11 cellular contexts compared by ENCODE assay signal in genomic region chr1:219220945-219221344, GRCh38. TPM values are rescaled to one million over a fixed set of nuclear protein-coding genes. Genes with fewer than 3 reads are reported as not detected.
DNase-seq lines count a peak whose midpoint lies in the region; ATAC-seq lines count a peak whose summit lies in the region.
"Had no signal": no experiment of that assay in that cellular context is flagged by ENCODE, and none has a peak within 500 bp of the region (broad histone marks: within the 10 kb centered on the region; RNA-seq: fewer than 3 reads in every experiment).

No MANE protein-coding gene starts in this region.

- intact Hi-C loops in left cardiac atrium (cut with DNase I): no loop called here

- ATAC-seq in GM18511 (IDR thresholded peaks at IDR 0.05; ENCODE audit: unreplicated experiment): peak; percentile 89
- peak; percentile 91 for ATAC-seq in GM21576 (IDR thresholded peaks at IDR 0.05; ENCODE audit: unreplicated experiment)
- peak; percentile 93 for ATAC-seq in HG03354 (IDR thresholded peaks at IDR 0.05; ENCODE audit: poor library complexity, severe bottlenecking, unreplicated experiment)
- peak; percentile 31 to 65 for ATAC-seq in left cardiac atrium
- ATAC-seq: T-cell had no signal

- no peak for DNase-seq in left cardiac atrium
- no peak for DNase-seq in dedifferentiated amniotic fluid mesenchymal stem cell (ENCODE audit: extremely low spot score)
- DNase-seq in NCI-H1048 (lab: John Stamatoyannopoulos, UW): no peak
- no peak for DNase-seq in cortex of kidney (lab: John Stamatoyannopoulos, UW)
- no peak for DNase-seq in NCI-H774 (lab: John Stamatoyannopoulos, UW)
- DNase-seq: activated naive CD4-positive, alpha-beta T cell treated with anti-CD3 and anti-CD28 coated beads for 36 hours; stimulated activated CD8-positive, alpha-beta memory T cell treated with anti-CD3 and anti-CD28 coated beads, Interleukin-4, amount 100 ng/mL, for 48 hours; T-cell had no signal

RNA-seq across cellular contexts. Expression of gene LYPLAL1, which starts 47.3 kb away (rescaled TPM):
- total RNA-seq in left cardiac atrium: 10 to 100 TPM; 53.1 to 57.9 TPM
